23 cellular contexts compared by ENCODE assay signal in the genomic region with DNA sequence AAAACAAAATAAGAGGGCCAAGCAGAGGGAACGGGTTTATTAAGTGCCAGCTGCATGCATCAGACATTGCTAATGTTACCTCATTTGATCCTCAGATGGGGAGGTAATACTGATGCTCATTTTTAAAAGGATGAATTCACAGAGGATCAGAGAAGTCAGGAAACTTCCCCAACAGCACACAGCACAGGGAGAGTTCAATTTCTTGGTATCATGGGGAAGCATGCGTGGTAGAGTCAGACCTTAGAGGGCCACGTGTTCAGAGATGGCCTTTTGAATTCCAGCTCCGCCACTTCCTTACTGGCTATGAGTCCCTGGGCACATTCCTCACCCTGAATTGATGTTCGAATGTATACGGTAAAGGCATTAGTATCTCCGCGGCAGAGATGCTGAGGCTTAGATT.
DNase-seq lines count a peak whose midpoint lies in the region; ATAC-seq, FAIRE-seq and TF ChIP-seq lines count a peak whose summit lies in the region.
"Had no signal": no experiment of that assay in that cellular context is flagged by ENCODE, and none has a peak within 500 bp of the region (broad histone marks: within the 10 kb centered on the region; RNA-seq: fewer than 3 reads in every experiment).

No MANE protein-coding gene starts in this region.

- H3K9me3 ChIP-seq in HepG2 (ENCODE audit: low read length) (no peaks in the 10 kb centered on the region), right lobe of liver (no peaks in the 10 kb centered on the region), Caco-2 (no peaks in the 10 kb centered on the region)
- H3K9me3 ChIP-seq: BE2C; BLaER1 treated with 17β-estradiol and CSF1 and Interleukin-3, amounts not matched to agents 10 nM and 100 nM had no signal

- intact Hi-C loops in HepG2 (cut with micrococcal nuclease; ENCODE audit: unreplicated experiment) = no loop called here
- intact Hi-C loops in right lobe of liver (cut with DNase I) = no loop called here
- intact Hi-C loops in Caco-2 (cut with micrococcal nuclease; ENCODE audit: unreplicated experiment) = no loop called here

- no peak overlapping the region for H3K9ac ChIP-seq in HepG2 (ENCODE audit: insufficient read depth, low read depth, low read length)
- H3K9ac ChIP-seq: BLaER1 treated with 17β-estradiol and CSF1 and Interleukin-3, amounts not matched to agents 10 nM and 100 nM had no signal

- TF ChIP-seq EP300 in HepG2 (IDR thresholded peaks at IDR 0.05; ENCODE audit: low read depth in 2 of 2, low read length in 2 of 2) = no peak
- no peak for TF ChIP-seq EP300 in HepG2 (CRISPR knock-in tag; IDR thresholded peaks at IDR 0.05; ENCODE audit: borderline replicate concordance)

- H3K4me1 Mint-ChIP-seq in WTC11 (no peaks in the 10 kb centered on the region), nephron progenitor cell (peaks cover 51% of the 10 kb centered on the region), Caco-2 (ENCODE audit: low read depth, unreplicated experiment) (peaks cover 13% of the 10 kb centered on the region)
- H3K4me1 Mint-ChIP-seq: CD14-positive monocyte; CD8-positive, alpha-beta memory T cell had no signal

- H3K4me2 ChIP-seq in HepG2 (ENCODE audit: low read depth, low read length) = no peak overlapping the region
- H3K4me2 ChIP-seq: BLaER1 treated with 17β-estradiol and CSF1 and Interleukin-3, amounts not matched to agents 10 nM and 100 nM had no signal

- H3K36me3 ChIP-seq in HepG2 (replicated peaks in 1 of 2; ENCODE audit: control insufficient read depth in 1 of 2, insufficient read depth in 2 of 2, low read length in 2 of 2) (no peaks in the 10 kb centered on the region), right lobe of liver (no peaks in the 10 kb centered on the region), Caco-2 (ENCODE audit: control insufficient read depth, insufficient read depth, low read length) (no peaks in the 10 kb centered on the region; the same call in 1 of the 2 replicates)
- H3K36me3 ChIP-seq: BE2C; BLaER1 treated with 17β-estradiol and CSF1 and Interleukin-3, amounts not matched to agents 10 nM and 100 nM had no signal

- BruUV-seq in HepG2 (replicated peaks; lab: Mats Ljungman, UMichigan) (no TSS peak), Caco-2 (replicated peaks; lab: Mats Ljungman, UMichigan) (no TSS peak)

- H3K27me3 ChIP-seq in HepG2 (ENCODE audit: control insufficient read depth in 1 of 2, insufficient read depth in 2 of 2, low read length in 2 of 2) (no peaks in the 10 kb centered on the region), right lobe of liver (no peaks in the 10 kb centered on the region), Caco-2 (replicated peaks; ENCODE audit: control insufficient read depth, insufficient read depth, low read length) (no peaks in the 10 kb centered on the region)
- H3K27me3 ChIP-seq: BE2C; BLaER1 treated with 17β-estradiol and CSF1 and Interleukin-3, amounts not matched to agents 10 nM and 100 nM had no signal

- TF ChIP-seq CTCF in HepG2 (CRISPR knock-in tag; IDR thresholded peaks at IDR 0.05) (no peak), right lobe of liver (IDR thresholded peaks at IDR 0.05) (no peak), WTC11 (IDR thresholded peaks at IDR 0.05) (no peak), nephron progenitor cell (IDR thresholded peaks at IDR 0.05) (no peak), Caco-2 (IDR thresholded peaks at IDR 0.05; ENCODE audit: insufficient read depth in 1 of 2, low read depth in 1 of 2, low read length in 1 of 2, severe bottlenecking in 1 of 2, unreplicated experiment in 1 of 2) (no peak), GM10248 (IDR thresholded peaks at IDR 0.05; ENCODE audit: control extremely low read depth, extremely low read depth, low read depth, missing control alignments) (no peak)

- H3K27me3 Mint-ChIP-seq in WTC11 (ENCODE audit: low read depth) = no peaks in the 10 kb centered on the region
- no peaks in the 10 kb centered on the region for H3K27me3 Mint-ChIP-seq in nephron progenitor cell (ENCODE audit: low read depth, poor library complexity)
- no peaks in the 10 kb centered on the region for H3K27me3 Mint-ChIP-seq in Caco-2 (ENCODE audit: insufficient read depth, unreplicated experiment)

- H3K27ac Mint-ChIP-seq in WTC11 (peak overlapping the region; percentile 62; the same call in 1 of the 2 replicates), nephron progenitor cell (peak overlapping the region; percentile 64), Caco-2 (ENCODE audit: unreplicated experiment) (no peak overlapping the region)
- H3K27ac Mint-ChIP-seq: CD14-positive monocyte; CD4-positive, alpha-beta T cell; CD8-positive, alpha-beta memory T cell; H9 had no signal

- no peaks in the 10 kb centered on the region for H4K20me1 ChIP-seq in HepG2 (ENCODE audit: insufficient read depth, low read length)
- H4K20me1 ChIP-seq: BLaER1 treated with 17β-estradiol and CSF1 and Interleukin-3, amounts not matched to agents 10 nM and 100 nM had no signal

- H2AFZ ChIP-seq in HepG2 (ENCODE audit: low read length) = no peak overlapping the region

- FAIRE-seq in HepG2 (lab: Jason Lieb, UNC) = no peak
- FAIRE-seq: A204.1, GM12892 had no signal

- WGBS in HepG2 (ENCODE audit: low lambda C conversion rate) = 79% methylated on average over 8 of the region's 8 CpGs
- WGBS in right lobe of liver (ENCODE audit: insufficient coverage, low coverage, low lambda C conversion rate, missing lambda C conversion rate) = 42% methylated on average over 5 of the region's 8 CpGs

- H3K4me3 ChIP-seq in HepG2 (replicated peaks in 1 of 3; ENCODE audit: insufficient read depth in 1 of 3, low read depth in 2 of 3, low read length in 3 of 3) = no peak overlapping the region
- no peak overlapping the region for H3K4me3 ChIP-seq in right lobe of liver
- no peak overlapping the region for H3K4me3 ChIP-seq in Caco-2 (ENCODE audit: low read depth, low read length)
- H3K4me3 ChIP-seq: BLaER1 treated with 17β-estradiol and CSF1 and Interleukin-3, amounts not matched to agents 10 nM and 100 nM had no signal

- no peak for ATAC-seq in HepG2
- ATAC-seq in right lobe of liver = no peak
- no peak for ATAC-seq in WTC11
- ATAC-seq: HCT116 had no signal

- no peak for DNase-seq in HepG2 (ENCODE audit: low spot score)
- no peak for DNase-seq in right lobe of liver
- DNase-seq in WTC11 (ENCODE audit: low spot score) = no peak
- no peak for DNase-seq in nephron progenitor cell
- no peak for DNase-seq in Caco-2
- DNase-seq in HT-29 (ENCODE audit: low spot score) = no peak
- no peak for DNase-seq in GM10248 (ENCODE audit: extremely low spot score)
- DNase-seq: ACHN; AML-193; BE2C; Calu3; CD4-positive, alpha-beta T cell; CD8-positive, alpha-beta memory T cell; DMS53; DMS79 treated with DMSO at 0.1 percent for 48 hours; GF-D8; H9 had no signal

- no peak overlapping the region for H3K4me3 Mint-ChIP-seq in WTC11
- H3K4me3 Mint-ChIP-seq in nephron progenitor cell = no peak overlapping the region
- no peak overlapping the region for H3K4me3 Mint-ChIP-seq in Caco-2 (ENCODE audit: unreplicated experiment)
- H3K4me3 Mint-ChIP-seq: CD14-positive monocyte; CD4-positive, alpha-beta T cell; CD8-positive, alpha-beta memory T cell; H9 had no signal

- no peaks in the 10 kb centered on the region for H3K79me2 ChIP-seq in HepG2 (ENCODE audit: insufficient read depth, low read length)

- H3K4me1 ChIP-seq in HepG2 (ENCODE audit: insufficient read depth, low read length) (no peaks in the 10 kb centered on the region), right lobe of liver (no peaks in the 10 kb centered on the region), Caco-2 (no peaks in the 10 kb centered on the region)
- H3K4me1 ChIP-seq: BE2C; BLaER1 treated with 17β-estradiol and CSF1 and Interleukin-3, amounts not matched to agents 10 nM and 100 nM had no signal

- no peaks in the 10 kb centered on the region for H3K36me3 Mint-ChIP-seq in WTC11
- peaks cover 39% of the 10 kb centered on the region for H3K36me3 Mint-ChIP-seq in nephron progenitor cell (ENCODE audit: low read depth)
- H3K36me3 Mint-ChIP-seq in Caco-2 (ENCODE audit: insufficient read depth, unreplicated experiment) = peaks cover 47% of the 10 kb centered on the region
- H3K36me3 Mint-ChIP-seq: CD14-positive monocyte; CD8-positive, alpha-beta memory T cell had no signal

- in situ Hi-C loops in HepG2 (cut with HindIII; ENCODE audit: extremely low pct_ligation_motif_present, low pct_unique_long_range_greater_than_20kb) = no loop called here

- TF ChIP-seq POLR2A in HepG2 (IDR thresholded peaks at IDR 0.05; ENCODE audit: insufficient read depth in 1 of 2, low read depth in 2 of 2, low read length in 2 of 2) = no peak
- TF ChIP-seq POLR2A in right lobe of liver (IDR thresholded peaks at IDR 0.05) = no peak

- H3K27ac ChIP-seq in HepG2 (ENCODE audit: extremely low read length, insufficient read depth, low read length) = no peak overlapping the region
- no peak overlapping the region for H3K27ac ChIP-seq in right lobe of liver
- H3K27ac ChIP-seq: 22Rv1; BLaER1 treated with 17β-estradiol and CSF1 and Interleukin-3, amounts not matched to agents 10 nM and 100 nM had no signal

- no peak for TF ChIP-seq RAD21 in HepG2 (CRISPR knock-in tag; IDR thresholded peaks at IDR 0.05)

- POLR2A ChIA-PET in HepG2 (lab: Yijun Ruan, JAX) = no interaction called here
- POLR2A ChIA-PET in WTC11 (lab: Charles Lee) = no interaction called here
- POLR2A ChIA-PET in Caco-2 (lab: Charles Lee) = interaction anchor here (0.5 kb wide), 1 partner anchor 108 kb away, joined by 3 read pairs; a partner anchor contains a TSS
- POLR2A ChIA-PET in GM10248 (lab: Yijun Ruan, JAX) = no interaction called here

- CTCF ChIA-PET in HepG2 (lab: Yijun Ruan, JAX; ENCODE audit: low intra/inter-chr PET ratio, low total read pairs) (no interaction called here), WTC11 (lab: Charles Lee) (no interaction called here), Caco-2 (lab: Charles Lee) (no interaction called here), GM10248 (lab: Yijun Ruan, JAX) (no interaction called here)

- H3K9me3 Mint-ChIP-seq in WTC11 (peaks cover 6% of the 10 kb centered on the region), nephron progenitor cell (no peaks in the 10 kb centered on the region), Caco-2 (ENCODE audit: unreplicated experiment) (no peaks in the 10 kb centered on the region)

TF ChIP-seq in WTC11, 78 proteins besides CTCF, POLR2A, EP300 and RAD21 (continues in another document):
- TF ChIP-seq JUN (CRISPR knock-in tag; IDR thresholded peaks at IDR 0.05) (no peak), ZBTB21 (CRISPR knock-in tag; IDR thresholded peaks at IDR 0.05; ENCODE audit: borderline replicate concordance) (no peak), RELA (CRISPR knock-in tag; IDR thresholded peaks at IDR 0.05; ENCODE audit: borderline replicate concordance) (no peak), SP1 (CRISPR knock-in tag; conservative IDR thresholded peaks at IDR 0.05) (no peak), ZNF423 (CRISPR knock-in tag; IDR thresholded peaks at IDR 0.05) (no peak), MXD4 (CRISPR knock-in tag; IDR thresholded peaks at IDR 0.05; ENCODE audit: borderline replicate concordance) (no peak), CBFB (CRISPR knock-in tag; IDR thresholded peaks at IDR 0.05; ENCODE audit: low read depth) (no peak)
